15 cellular contexts compared by ENCODE assay signal in genomic region chr3:52494446-52494845, GRCh38. TPM values are rescaled to one million over a fixed set of nuclear protein-coding genes. Genes with fewer than 3 reads are reported as not detected.
A peak's percentile ranks its signal among the peaks of the same experiment; 100 is the strongest.
DNase-seq lines count a peak whose midpoint lies in the region; ATAC-seq and TF ChIP-seq lines count a peak whose summit lies in the region.
"Had no signal": no experiment of that assay in that cellular context is flagged by ENCODE, and none has a peak within 500 bp of the region (broad histone marks: within the 10 kb centered on the region; RNA-seq: fewer than 3 reads in every experiment).

No MANE protein-coding gene starts in this region.

- WGBS in gastroesophageal sphincter (ENCODE audit: low coverage in 1 of 2), 2 donors, result 79 to 100% methylated on average over 1 to 2 of the region's 6 CpGs

- no peak for ATAC-seq in gastroesophageal sphincter
- ATAC-seq in HG03460 (IDR thresholded peaks at IDR 0.05; ENCODE audit: unreplicated experiment), result no peak

- H3K4me3 ChIP-seq in gastroesophageal sphincter (peak overlapping the region in 1 of 2 donors; percentile 46), skin epidermis (peak overlapping the region in 1 of 7 experiments; percentile 21)
- H3K4me3 ChIP-seq: SJSA1, uterus had no signal

- no peaks in the 10 kb centered on the region for H3K27me3 ChIP-seq in gastroesophageal sphincter
- H3K27me3 ChIP-seq: SJSA1, uterus had no signal

- H3K4me1 ChIP-seq in gastroesophageal sphincter, result peaks cover 0 to 72% (median 6%) of the 10 kb centered on the region in 3 donors
- H3K4me1 ChIP-seq: SJSA1, uterus had no signal

- H3K27ac ChIP-seq in gastroesophageal sphincter (peak overlapping the region in 3 of 4 donors; percentile 69 to 78 (median 76)), skin epidermis (peak overlapping the region in 15 of 21 experiments; percentile 13 to 88 (median 78))
- H3K27ac ChIP-seq: neutrophil, SJSA1 had no signal

- TF ChIP-seq POLR2A in gastroesophageal sphincter (IDR thresholded peaks at IDR 0.05), result no peak

- peak; percentile 40 for DNase-seq in NCI-H82 (lab: John Stamatoyannopoulos, UW)
- DNase-seq in NCI-H82 treated with DMSO at 0.1 percent for 48 hours (lab: John Stamatoyannopoulos, UW; ENCODE audit: unreplicated experiment), result no peak
- DNase-seq in NCI-H69 (lab: John Stamatoyannopoulos, UW), result peak; percentile 26
- DNase-seq in UCSD-AML1 (lab: John Stamatoyannopoulos, UW; ENCODE audit: unreplicated experiment), result no peak
- no peak for DNase-seq in activated CD4-positive, alpha-beta T cell treated with anti-CD3 and anti-CD28 coated beads, Interleukin-2, amount 50 U/mL, for 48 hours
- DNase-seq: effector CD4-positive, alpha-beta T cell; MV-4-11; NCI-H774 had no signal

- no peaks in the 10 kb centered on the region for H3K9me3 ChIP-seq in gastroesophageal sphincter
- H3K9me3 ChIP-seq: neutrophil, SJSA1, uterus had no signal

- H3K36me3 ChIP-seq in gastroesophageal sphincter, result peaks cover 0 to 45% of the 10 kb centered on the region in 2 donors
- H3K36me3 ChIP-seq: uterus had no signal

- no peak for TF ChIP-seq EP300 in gastroesophageal sphincter (IDR thresholded peaks at IDR 0.05)

- TF ChIP-seq CTCF in gastroesophageal sphincter (IDR thresholded peaks at IDR 0.05), result no peak

RNA-seq across cellular contexts. Expression of gene STAB1, which starts 0.7 kb away (rescaled TPM):
- total RNA-seq in gastroesophageal sphincter, result 100 to 1,000 TPM in 2 of 4 donors, 10 to 100 TPM in 2; 76.2 to 167 (median 95.8) TPM
- total RNA-seq: SJSA1 had no signal

RNA-seq across cellular contexts. Expression of gene NISCH, which starts 39.0 kb away (rescaled TPM):
- 10 to 100 TPM; 56.7 to 95.9 (median 78.9) TPM for total RNA-seq in gastroesophageal sphincter

RNA-seq across cellular contexts. Expression of gene NT5DC2, which starts 39.2 kb away (rescaled TPM):
- 10 to 100 TPM; 21.7 to 69.5 (median 34.7) TPM for total RNA-seq in gastroesophageal sphincter

RNA-seq across cellular contexts. Expression of gene TNNC1, which starts 40.6 kb away (rescaled TPM):
- total RNA-seq in gastroesophageal sphincter, result 1 to 10 TPM in 3 of 4 donors, not detected in 1; 1.9 to 4.6 (median 2.4) TPM
- total RNA-seq: A673 had no signal

RNA-seq across cellular contexts. Expression of gene UQCC5, which starts 42.0 kb away (rescaled TPM):
- total RNA-seq in gastroesophageal sphincter, result 10 to 100 TPM in 2 of 4 donors, 1 to 10 TPM in 2; 1.9 to 47.5 (median 18.7) TPM

Comparison
In these comparisons a context has a peak if more than half of its experiments do, and no peak if none do; other contexts are left out.
1. DNase-seq: peak in NCI-H82 (single experiment) and NCI-H69 (single experiment); none in NCI-H82 treated with DMSO at 0.1 percent for 48 hours (single experiment), UCSD-AML1 (single experiment) and activated CD4-positive, alpha-beta T cell treated with anti-CD3 and anti-CD28 coated beads, Interleukin-2, amount 50 U/mL, for 48 hours (0 of 2).